Comparison of ENCODE assay signal across 27 cellular contexts in genomic region chr20:41424546-41424945, GRCh38. TPM values are rescaled to one million over a fixed set of nuclear protein-coding genes. Genes with fewer than 3 reads are reported as not detected.
DNase-seq lines count a peak whose midpoint lies in the region; ATAC-seq, FAIRE-seq and TF ChIP-seq lines count a peak whose summit lies in the region.
"Had no signal": no experiment of that assay in that cellular context is flagged by ENCODE, and none has a peak within 500 bp of the region (broad histone marks: within the 10 kb centered on the region; RNA-seq: fewer than 3 reads in every experiment).

No MANE protein-coding gene starts in this region.

- H3K4me2 ChIP-seq in K562 (ENCODE audit: insufficient read depth, low read length): no peak overlapping the region

- DNase-seq in COLO829 (ENCODE audit: low spot score) (peak; percentile 28), LHCN-M2 (ENCODE audit: low read depth) (peak; percentile 47), K562 (ENCODE audit: extremely low read depth in 1 of 4, low spot score in 3 of 4) (no peak), myocyte (ENCODE audit: low read depth) (peak; percentile 5), GM20000 (ENCODE audit: low spot score) (no peak)
- no peak for DNase-seq in CD4-positive, alpha-beta T cell
- no peak for DNase-seq in activated naive CD4-positive, alpha-beta T cell (lab: John Stamatoyannopoulos, UW)
- DNase-seq: activated CD8-positive, alpha-beta T cell treated with anti-CD3 and anti-CD28 coated beads, Interleukin-2, amount 10 ng/mL, durations not matched to agents 7 days and 5 days; activated effector memory CD4-positive, alpha-beta T cell treated with anti-CD3 and anti-CD28 coated beads, Interleukin-2, amount 50 U/mL, for 16 hours; body of pancreas; H9; KG1; NCI-H1436 treated with DMSO at 0.1 percent for 48 hours; NCI-H2107; NCI-H446; NCI-H82; posterior cingulate gyrus; stimulated activated CD4-positive, alpha-beta T cell treated with anti-CD3 and anti-CD28 coated beads, Interleukin-4, amount 100 ng/mL, for 4 hours; stimulated activated naive B cell treated with anti-CD40 and anti-IgM and Interleukin-4, amounts not matched to agents 10 μg/mL and 1 μg/mL and 100 μg/mL, for 72 hours; testis; uterus had no signal

- no peaks in the 10 kb centered on the region for H3K27me3 Mint-ChIP-seq in CD4-positive, alpha-beta T cell
- H3K27me3 Mint-ChIP-seq: stimulated activated naive B cell treated with anti-CD40 and anti-IgM and Interleukin-4, amounts not matched to agents 10 μg/mL and 1 μg/mL and 100 μg/mL, for 72 hours had no signal

- CTCF ChIA-PET in K562 (lab: Yijun Ruan, JAX; ENCODE audit: low intra/inter-chr PET ratio): no interaction called here
- CTCF ChIA-PET in CD4-positive, alpha-beta T cell (lab: Charles Lee): no interaction called here

- no peak overlapping the region; the same call in 2 of the 3 replicates for H3K27ac ChIP-seq in K562 (ENCODE audit: extremely low read depth, low read depth, low read length)
- H3K27ac ChIP-seq in CD4-positive, alpha-beta T cell (ENCODE audit: low read depth, low read length): no peak overlapping the region
- H3K27ac ChIP-seq: RWPE1, testis had no signal

- H3K9me1 ChIP-seq in K562 (ENCODE audit: control insufficient read depth, insufficient read depth, low read length): no peaks in the 10 kb centered on the region

- H3K4me1 Mint-ChIP-seq in CD4-positive, alpha-beta T cell (ENCODE audit: low read depth): peaks cover 48% of the 10 kb centered on the region
- H3K4me1 Mint-ChIP-seq: H9; stimulated activated naive B cell treated with anti-CD40 and anti-IgM and Interleukin-4, amounts not matched to agents 10 μg/mL and 1 μg/mL and 100 μg/mL, for 72 hours had no signal

- POLR2A ChIA-PET in K562 (lab: Yijun Ruan, JAX): interaction anchor here (0.6 to 1.9 kb wide), 3 partner anchors 15 to 95 kb away, joined by 3 to 5 read pairs (median 3); no protein-coding TSS in a partner anchor
- POLR2A ChIA-PET in CD4-positive, alpha-beta T cell (lab: Charles Lee): no interaction called here

- intact Hi-C loops in K562 (cut with micrococcal nuclease): no loop called here
- intact Hi-C loops in CD4-positive, alpha-beta T cell (cut with DNase I, micrococcal nuclease): no loop called here

- ATAC-seq in K562 (no peak), GM18858 (IDR thresholded peaks at IDR 0.05; ENCODE audit: unreplicated experiment) (no peak)
- ATAC-seq in CD4-positive, alpha-beta T cell (ENCODE audit: poor library complexity): no peak
- ATAC-seq: activated CD8-positive, alpha-beta T cell treated with anti-CD3 and anti-CD28 coated beads, Interleukin-2, amount 10 ng/mL, durations not matched to agents 7 days and 5 days; body of pancreas; sciatic nerve; stimulated activated naive B cell treated with anti-CD40 and anti-IgM and Interleukin-4, amounts not matched to agents 10 μg/mL and 1 μg/mL and 100 μg/mL, for 72 hours had no signal

- H3K36me3 Mint-ChIP-seq in CD4-positive, alpha-beta T cell (ENCODE audit: low read depth): peaks cover 97% of the 10 kb centered on the region

- no peak overlapping the region for H2AFZ ChIP-seq in K562 (ENCODE audit: low read depth, low read length)

- no peaks in the 10 kb centered on the region for H3K9me3 ChIP-seq in K562 (replicated peaks; ENCODE audit: control insufficient read depth, insufficient read depth, low read depth, low read length)
- H3K9me3 ChIP-seq in CD4-positive, alpha-beta T cell (ENCODE audit: control insufficient read depth, low read length): no peaks in the 10 kb centered on the region
- H3K9me3 ChIP-seq: body of pancreas, testis, uterus had no signal

- no peaks in the 10 kb centered on the region for H4K20me1 ChIP-seq in K562 (replicated peaks; ENCODE audit: control insufficient read depth, insufficient read depth, low read length)

- no peak for TF ChIP-seq EP300 in K562 (IDR thresholded peaks at IDR 0.05; ENCODE audit: low read length)

- no peaks in the 10 kb centered on the region for H3K27me3 ChIP-seq in K562 (ENCODE audit: control insufficient read depth in 2 of 2, insufficient read depth in 2 of 2, low read length in 2 of 2)
- H3K27me3 ChIP-seq in CD4-positive, alpha-beta T cell (ENCODE audit: control insufficient read depth, insufficient read depth, low read length): no peaks in the 10 kb centered on the region
- H3K27me3 ChIP-seq: body of pancreas, testis, uterus had no signal

- FAIRE-seq in K562 (lab: Jason Lieb, UNC): no peak
- FAIRE-seq: endometrium had no signal

- no peaks in the 10 kb centered on the region for H3K9me3 Mint-ChIP-seq in CD4-positive, alpha-beta T cell
- H3K9me3 Mint-ChIP-seq: H9; neural crest cell; stimulated activated naive B cell treated with anti-CD40 and anti-IgM and Interleukin-4, amounts not matched to agents 10 μg/mL and 1 μg/mL and 100 μg/mL, for 72 hours had no signal

- BruUV-seq in K562 (replicated peaks; lab: Mats Ljungman, UMichigan): no TSS peak

- no peak overlapping the region for H3K4me3 ChIP-seq in K562
- H3K4me3 ChIP-seq: body of pancreas, testis, uterus had no signal

- no peak overlapping the region for H3K27ac Mint-ChIP-seq in CD4-positive, alpha-beta T cell
- H3K27ac Mint-ChIP-seq: activated CD8-positive, alpha-beta T cell treated with anti-CD3 and anti-CD28 coated beads, Interleukin-2, amount 10 ng/mL, durations not matched to agents 7 days and 5 days; H9; T-helper 1 cell treated with Interleukin-12 subunit alpha and Interleukin-12 subunit beta and Interleukin-4 antibody, amounts not matched to agents 30 μg/mL and 1 μg/mL, for 36 hours had no signal

- no peak overlapping the region for H3K4me3 Mint-ChIP-seq in CD4-positive, alpha-beta T cell
- H3K4me3 Mint-ChIP-seq: activated CD8-positive, alpha-beta T cell treated with anti-CD3 and anti-CD28 coated beads, Interleukin-2, amount 10 ng/mL, durations not matched to agents 7 days and 5 days; H9; neural crest cell; stimulated activated naive B cell treated with anti-CD40 and anti-IgM and Interleukin-4, amounts not matched to agents 10 μg/mL and 1 μg/mL and 100 μg/mL, for 72 hours; T-helper 1 cell treated with Interleukin-12 subunit alpha and Interleukin-12 subunit beta and Interleukin-4 antibody, amounts not matched to agents 30 μg/mL and 1 μg/mL, for 36 hours had no signal

- in situ Hi-C loops in K562 (cut with MboI): no loop called here

- WGBS in K562 (ENCODE audit: insufficient coverage, low coverage, missing lambda C conversion rate): 26% methylated on average over 1 of the region's 1 CpG

- no peaks in the 10 kb centered on the region for H3K79me2 ChIP-seq in K562 (ENCODE audit: control insufficient read depth, insufficient read depth, low read length)

- TF ChIP-seq RAD21 in K562 (CRISPR knock-in tag; conservative IDR thresholded peaks at IDR 0.05 in 1 of 2, IDR thresholded peaks at IDR 0.05 in 1 of 2): no peak

- peaks cover 64% of the 10 kb centered on the region for H3K36me3 ChIP-seq in K562 (ENCODE audit: control insufficient read depth, insufficient read depth, low read length)
- H3K36me3 ChIP-seq: uterus had no signal

- H3K9ac ChIP-seq in K562 (ENCODE audit: insufficient read depth in 1 of 2, low read depth in 2 of 2, low read length in 2 of 2): 0 out of 4 replicates have a peak overlapping the region, but pooled peaks of 1 of the 2 experiments have one; percentile 26

- peaks cover 4 to 54% of the 10 kb centered on the region in 2 experiments; a peak in 4 of 5 replicates for H3K4me1 ChIP-seq in K562 (replicated peaks in 1 of 2; ENCODE audit: control insufficient read depth in 2 of 2, insufficient read depth in 2 of 2, low read length in 2 of 2)
- H3K4me1 ChIP-seq: body of pancreas, testis, uterus had no signal

- TF ChIP-seq POLR2A in K562 (conservative IDR thresholded peaks at IDR 0.05): no peak

- no peak for TF ChIP-seq CTCF in K562 (IDR thresholded peaks at IDR 0.05 in 2 of 3, conservative IDR thresholded peaks at IDR 0.05 in 1 of 3; ENCODE audit: insufficient read depth in 2 of 3, low read depth in 1 of 3, low read length in 3 of 3)
- no peak for TF ChIP-seq CTCF in CD4-positive, alpha-beta T cell (IDR thresholded peaks at IDR 0.05)
- TF ChIP-seq CTCF in GM20000 (IDR thresholded peaks at IDR 0.05; ENCODE audit: extremely low read depth, missing control alignments): no peak

TF ChIP-seq in K562, 482 proteins besides CTCF, POLR2A, EP300 and RAD21 (continues in another document):
- TF ChIP-seq, protein P1, sequence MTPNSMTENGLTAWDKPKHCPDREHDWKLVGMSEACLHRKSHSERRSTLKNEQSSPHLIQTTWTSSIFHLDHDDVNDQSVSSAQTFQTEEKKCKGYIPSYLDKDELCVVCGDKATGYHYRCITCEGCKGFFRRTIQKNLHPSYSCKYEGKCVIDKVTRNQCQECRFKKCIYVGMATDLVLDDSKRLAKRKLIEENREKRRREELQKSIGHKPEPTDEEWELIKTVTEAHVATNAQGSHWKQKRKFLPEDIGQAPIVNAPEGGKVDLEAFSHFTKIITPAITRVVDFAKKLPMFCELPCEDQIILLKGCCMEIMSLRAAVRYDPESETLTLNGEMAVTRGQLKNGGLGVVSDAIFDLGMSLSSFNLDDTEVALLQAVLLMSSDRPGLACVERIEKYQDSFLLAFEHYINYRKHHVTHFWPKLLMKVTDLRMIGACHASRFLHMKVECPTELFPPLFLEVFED (CRISPR knock-in tag; conservative IDR thresholded peaks at IDR 0.05): no peak
- TF ChIP-seq RBBP5 (IDR thresholded peaks at IDR 0.05; ENCODE audit: borderline replicate concordance, insufficient read depth, low read length, poor library complexity, severe bottlenecking): no peak
- TF ChIP-seq KAT7 (CRISPR knock-in tag; IDR thresholded peaks at IDR 0.05; ENCODE audit: borderline replicate concordance): 0 out of 2 replicates have a peak, but pooled peaks have one; percentile 42

RNA-seq across cellular contexts. Expression of gene EMILIN3, which starts 57.9 kb away (rescaled TPM):
- total RNA-seq in LHCN-M2 (2014; rRNA removed) (not detected in 2 replicates), K562 (2014; rRNA removed) (not detected in 2 replicates), K562 (2014; rRNA removed; fragmentation: Illumina TruSeq; extraction: Trizol) (not detected in 2 replicates), K562 (2015; rRNA removed; fragmentation: Illumina TruSeq; extraction: Trizol) (not detected in 2 replicates), K562 (2021) (not detected in 2 replicates), myocyte (not detected in 2 replicates)
- polyA plus RNA-seq in LHCN-M2 (2012): 0.05 TPM
- not detected in 2 replicates for total RNA-seq in K562 (2011; cell fraction: chromatin; rRNA removed; ENCODE audit: low replicate concordance)
- total RNA-seq in K562 (2011; cell fraction: nucleolus; rRNA removed): not detected in 2 replicates
- total RNA-seq in K562 (2011; cell fraction: nucleoplasm; rRNA removed): not detected in 2 replicates
- polyA plus RNA-seq in K562 (2011; rRNA removed) (not detected in 2 replicates), K562 (2014; fragmentation: Illumina TruSeq; extraction: Trizol) (not detected in 2 replicates), K562 (2014; fragmentation: Nextera tagmentation; extraction: Ambion mirVana) (under 1 TPM in 1 of 2 experiments, not detected in 1; 0.07 TPM), K562 (2014; rRNA removed) (0.01 TPM in 1 of 2 replicates, not detected in the other)
- not detected in 2 replicates for polyA plus RNA-seq in K562 (2011; cell fraction: cytosol; rRNA removed)
- polyA plus RNA-seq in K562 (2011; cell fraction: nucleus; rRNA removed): not detected in 2 replicates
- polyA plus RNA-seq in K562 (2012): 0.03 and 0.14 TPM in 2 replicates
- not detected in 2 replicates for polyA minus RNA-seq in K562 (2011; rRNA and poly(A)+ RNA removed)
- not detected in 2 replicates for polyA minus RNA-seq in K562 (2011; cell fraction: cytosol; rRNA and poly(A)+ RNA removed)
- polyA minus RNA-seq in K562 (2011; cell fraction: nucleus; rRNA and poly(A)+ RNA removed): not detected in 2 replicates
- 0.08 TPM for polyA plus RNA-seq in myocyte (2012)
- under 1 TPM; 0.11 to 0.22 TPM for total RNA-seq in CD4-positive, alpha-beta T cell
- total RNA-seq: activated CD8-positive, alpha-beta T cell treated with anti-CD3 and anti-CD28 coated beads, Interleukin-2, amount 10 ng/mL, durations not matched to agents 7 days and 5 days had no signal

Comparison
In these comparisons a context has a peak if more than half of its experiments do, and no peak if none do; other contexts are left out.
1. DNase-seq: peak in COLO829 (single experiment), LHCN-M2 (single experiment) and myocyte (single experiment); none in K562 (0 of 4), CD4-positive, alpha-beta T cell (0 of 10), GM20000 (single experiment) and activated naive CD4-positive, alpha-beta T cell (0 of 4).